Comparison of ENCODE assay signal across 8 cellular contexts in the genomic region with DNA sequence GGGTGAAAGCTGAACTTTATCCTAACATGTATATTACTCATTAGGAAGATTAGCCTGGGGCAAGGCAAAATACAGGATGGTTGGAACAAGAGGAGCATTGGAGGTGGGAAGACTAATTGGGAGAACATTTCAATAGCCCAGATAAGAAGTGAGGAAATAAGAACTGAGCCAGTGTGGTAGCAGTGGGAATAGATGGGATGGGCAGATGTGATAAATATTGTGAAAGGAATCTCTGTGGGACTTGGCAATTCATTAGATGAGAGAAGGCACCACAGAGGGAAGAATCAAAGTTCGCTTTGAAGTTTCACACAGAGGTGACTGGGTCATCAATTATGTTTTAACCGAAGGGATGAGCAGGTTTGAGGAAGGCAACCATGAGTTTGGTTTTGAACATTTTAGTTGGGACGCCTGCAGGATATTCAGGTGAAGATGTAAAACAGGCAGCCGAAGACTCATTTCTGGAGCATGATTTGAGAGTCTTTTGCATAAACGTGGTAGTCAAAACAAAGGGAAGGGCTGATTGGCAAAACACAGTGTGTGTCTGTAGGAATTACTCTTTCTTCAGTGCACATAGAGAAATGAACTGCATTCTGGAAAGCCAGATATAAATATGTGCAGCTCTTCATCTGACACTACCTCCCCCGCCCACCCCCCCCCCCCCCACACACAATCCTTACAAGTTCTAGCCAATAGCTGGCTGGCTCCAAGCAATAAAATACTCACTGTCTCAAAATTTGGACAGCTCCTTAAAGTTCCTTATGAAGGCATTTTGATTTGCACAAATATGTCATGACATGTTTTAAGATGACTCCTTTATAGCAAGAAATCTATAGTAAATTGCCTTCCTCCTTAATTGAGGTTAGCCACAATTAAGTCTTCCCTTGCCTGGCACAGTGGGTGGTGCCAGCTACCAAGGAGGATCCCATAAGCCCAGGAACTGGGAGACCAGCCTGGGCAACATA. TPM values are rescaled to one million over a fixed set of nuclear protein-coding genes. Genes with fewer than 3 reads are reported as not detected.
A peak's percentile ranks its signal among the peaks of the same experiment; 100 is the strongest.
DNase-seq lines count a peak whose midpoint lies in the region; ATAC-seq, FAIRE-seq and TF ChIP-seq lines count a peak whose summit lies in the region.

No MANE protein-coding gene starts in this region.

- H3K36me3 ChIP-seq in PC-9 (ENCODE audit: low read depth) (no peaks in the 10 kb centered on the region), endothelial cell of umbilical vein (ENCODE audit: control insufficient read depth in 2 of 2, extremely low read depth in 1 of 2, insufficient read depth in 2 of 2, low read length in 2 of 2) (no peaks in the 10 kb centered on the region), skeletal muscle tissue (ENCODE audit: control insufficient read depth in 3 of 3, insufficient read depth in 3 of 3, low read length in 3 of 3) (no peaks in the 10 kb centered on the region)

- ATAC-seq in GM18511 (IDR thresholded peaks at IDR 0.05; ENCODE audit: unreplicated experiment) (peak; percentile 23), HG03378 (IDR thresholded peaks at IDR 0.05; ENCODE audit: unreplicated experiment) (no peak), GM21576 (IDR thresholded peaks at IDR 0.05; ENCODE audit: unreplicated experiment) (no peak)

- TF ChIP-seq CTCF in AG09309 (IDR thresholded peaks at IDR 0.05; ENCODE audit: control insufficient read depth, insufficient read depth, low read depth, low read length, missing control alignments) (no peak), PC-9 (conservative IDR thresholded peaks at IDR 0.05) (no peak), endothelial cell of umbilical vein (IDR thresholded peaks at IDR 0.05; ENCODE audit: extremely low read depth in 1 of 2, insufficient read depth in 1 of 2, low read depth in 1 of 2, low read length in 2 of 2) (no peak)

- H3K4me3 ChIP-seq in AG09309 (ENCODE audit: control insufficient read depth, low read depth, low read length) (peak overlapping the region; percentile 74), PC-9 (peak overlapping the region; percentile 93; the same call in 1 of the 2 replicates), endothelial cell of umbilical vein (replicated peaks in 1 of 3; ENCODE audit: insufficient read depth in 1 of 3, low read depth in 1 of 3, low read length in 3 of 3) (peak overlapping the region in 1 of 3 experiments; percentile 54), skeletal muscle tissue (ENCODE audit: low read length in 3 of 3) (peak overlapping the region in 2 of 3 donors; percentile 84 to 92)

- H2AFZ ChIP-seq in PC-9 = no peak overlapping the region
- H2AFZ ChIP-seq in endothelial cell of umbilical vein (ENCODE audit: low read depth, low read length) = no peak overlapping the region

- H3K9me3 ChIP-seq in PC-9 (ENCODE audit: insufficient read depth, low read depth) (no peaks in the 10 kb centered on the region), endothelial cell of umbilical vein (replicated peaks; ENCODE audit: control insufficient read depth, insufficient read depth, low read length) (no peaks in the 10 kb centered on the region), skeletal muscle tissue (ENCODE audit: control insufficient read depth in 3 of 3, low read length in 3 of 3) (no peaks in the 10 kb centered on the region)

- H3K4me2 ChIP-seq in PC-9 (peak overlapping the region; percentile 86), endothelial cell of umbilical vein (ENCODE audit: insufficient read depth, low read length) (peak overlapping the region; percentile 65)

- intact Hi-C loops in PC-9 (cut with micrococcal nuclease; ENCODE audit: unreplicated experiment) (no loop called here), endothelial cell of umbilical vein (cut with micrococcal nuclease) (loop anchor here (5.0 kb wide), 2 partner anchors 200 to 590 kb away; no protein-coding TSS in a partner anchor)

- H3K79me2 ChIP-seq in PC-9 (ENCODE audit: low read depth) (no peaks in the 10 kb centered on the region), endothelial cell of umbilical vein (ENCODE audit: control insufficient read depth, insufficient read depth, low read length) (no peaks in the 10 kb centered on the region)

- H3K9me2 ChIP-seq in PC-9 (ENCODE audit: insufficient read depth) = no peaks in the 10 kb centered on the region

- no peak for FAIRE-seq in endothelial cell of umbilical vein (lab: Jason Lieb, UNC)

- BruUV-seq in PC-9 (replicated peaks; lab: Mats Ljungman, UMichigan) (TSS peak; percentile 39), endothelial cell of umbilical vein (replicated peaks; lab: Mats Ljungman, UMichigan) (TSS peak; percentile 36)

- peaks cover 22% of the 10 kb centered on the region; the same call in 1 of the 2 replicates for H3F3A ChIP-seq in PC-9 (ENCODE audit: insufficient read depth, low read depth)

- H3K27me3 ChIP-seq in PC-9 (ENCODE audit: insufficient read depth, low read depth) (no peaks in the 10 kb centered on the region), endothelial cell of umbilical vein (ENCODE audit: control insufficient read depth in 2 of 2, insufficient read depth in 2 of 2, low read length in 2 of 2) (peaks cover 0 to 4% of the 10 kb centered on the region in 2 experiments), skeletal muscle tissue (ENCODE audit: control insufficient read depth in 3 of 3, insufficient read depth in 3 of 3, low read length in 3 of 3) (no peaks in the 10 kb centered on the region)

- H3K9me1 ChIP-seq in endothelial cell of umbilical vein (replicated peaks; ENCODE audit: control insufficient read depth, extremely low read depth, insufficient read depth, low read length) = no peaks in the 10 kb centered on the region

- peaks cover 6% of the 10 kb centered on the region; the same call in 1 of the 2 replicates for H4K20me1 ChIP-seq in PC-9 (ENCODE audit: insufficient read depth)
- H4K20me1 ChIP-seq in endothelial cell of umbilical vein (replicated peaks; ENCODE audit: control insufficient read depth, extremely low read depth, insufficient read depth, low read length) = no peaks in the 10 kb centered on the region

- no peak overlapping the region for H3K27ac ChIP-seq in PC-9
- no peak overlapping the region for H3K27ac ChIP-seq in endothelial cell of umbilical vein (ENCODE audit: insufficient read depth, low read depth, low read length)
- H3K27ac ChIP-seq in skeletal muscle tissue (ENCODE audit: low read depth, low read length) = peak overlapping the region; percentile 98

- H3K4me1 ChIP-seq in PC-9 (replicated peaks; ENCODE audit: insufficient read depth) = peaks cover 29% of the 10 kb centered on the region
- H3K4me1 ChIP-seq in endothelial cell of umbilical vein (ENCODE audit: control insufficient read depth, extremely low read depth, insufficient read depth, low read length) = peaks cover 15% of the 10 kb centered on the region
- peaks cover 22 to 51% (median 40%) of the 10 kb centered on the region in 3 donors for H3K4me1 ChIP-seq in skeletal muscle tissue (ENCODE audit: control insufficient read depth in 3 of 3, insufficient read depth in 3 of 3, low read length in 3 of 3)

- dilution Hi-C loops in endothelial cell of umbilical vein (cut with MboI; ENCODE audit: extremely low pct_ligation_motif_present, low sequenced_read_pairs) = no loop called here

- no peak for TF ChIP-seq POLR2A in endothelial cell of umbilical vein (IDR thresholded peaks at IDR 0.05; ENCODE audit: low read depth, low read length)

- DNase-seq in AG09309 (ENCODE audit: low read depth) = no peak
- no peak for DNase-seq in PC-9
- DNase-seq in endothelial cell of umbilical vein (ENCODE audit: low read depth, low spot score) = peak; percentile 39
- DNase-seq in SKM-1 treated with dmso at 0.1 percent for 144 hours (lab: John Stamatoyannopoulos, UW; ENCODE audit: unreplicated experiment) = no peak

- H3K9ac ChIP-seq in endothelial cell of umbilical vein (replicated peaks; ENCODE audit: extremely low read depth, insufficient read depth, low read length) (no peak overlapping the region), skeletal muscle tissue (ENCODE audit: low read depth in 1 of 3, low read length in 3 of 3) (peak overlapping the region; percentile 67 to 98 (median 69))

- POLR2A ChIA-PET in PC-9 (lab: Charles Lee; ENCODE audit: unreplicated experiment) = interaction anchor here (0.6 kb wide), 1 partner anchor 291 kb away, joined by 4 read pairs; no protein-coding TSS in a partner anchor
- POLR2A ChIA-PET in endothelial cell of umbilical vein (lab: Charles Lee) = interaction anchor here (0.6 to 1.4 kb wide), 4 partner anchors 12 to 483 kb away, joined by 3 to 7 read pairs (median 4); partner anchors contain the start of genes CEP68 and RAB1A

- CTCF ChIA-PET in PC-9 (lab: Charles Lee) (interaction anchor here (0.6 to 1.0 kb wide), 2 partner anchors 70 to 814 kb away, joined by 3 to 7 read pairs; no protein-coding TSS in a partner anchor), endothelial cell of umbilical vein (lab: Charles Lee) (interaction anchor here (0.6 to 1.9 kb wide), 14 partner anchors 8 to 400 kb away, joined by 3 to 13 read pairs (median 4); partner anchors contain the start of gene CEP68)

TF ChIP-seq in endothelial cell of umbilical vein, 7 proteins besides CTCF, POLR2A, EP300 and RAD21:
- no peak for TF ChIP-seq EZH2 (IDR thresholded peaks at IDR 0.05; ENCODE audit: borderline replicate concordance, low read depth, low read length, severe bottlenecking)
- no peak for TF ChIP-seq JUN (IDR thresholded peaks at IDR 0.05; ENCODE audit: borderline replicate concordance, insufficient read depth, insufficient read length, low read depth)
- TF ChIP-seq, protein P1, sequence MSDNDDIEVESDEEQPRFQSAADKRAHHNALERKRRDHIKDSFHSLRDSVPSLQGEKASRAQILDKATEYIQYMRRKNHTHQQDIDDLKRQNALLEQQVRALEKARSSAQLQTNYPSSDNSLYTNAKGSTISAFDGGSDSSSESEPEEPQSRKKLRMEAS (IDR thresholded peaks at IDR 0.05; ENCODE audit: insufficient read depth, insufficient read length) = no peak
- no peak for TF ChIP-seq MYC (IDR thresholded peaks at IDR 0.05; ENCODE audit: low read depth, low read length)
- TF ChIP-seq GATA2 (IDR thresholded peaks at IDR 0.05; ENCODE audit: insufficient read depth, insufficient read length, low read depth, low read length) = no peak
- no peak for TF ChIP-seq POLR2AphosphoS5 (IDR thresholded peaks at IDR 0.05; ENCODE audit: insufficient read depth, low read depth, low read length)
- TF ChIP-seq FOS (IDR thresholded peaks at IDR 0.05; ENCODE audit: borderline replicate concordance, insufficient read depth, low read length) = no peak

RNA-seq across cellular contexts. Expression of gene SLC1A4, which starts 1.9 kb away (rescaled TPM):
- total RNA-seq in PC-9 (2021) (8.4 and 8.7 TPM in 2 replicates), endothelial cell of umbilical vein (13.5 and 13.9 TPM in 2 replicates), skeletal muscle tissue (10.4 TPM)
- 9.9 and 11.4 TPM in 2 replicates for polyA plus RNA-seq in endothelial cell of umbilical vein
- 8.5 and 9.1 TPM in 2 replicates for polyA plus RNA-seq in endothelial cell of umbilical vein (2011; cell fraction: cytosol; rRNA removed)
- polyA plus RNA-seq in endothelial cell of umbilical vein (2011; cell fraction: nucleus; rRNA removed) = 9.0 and 9.4 TPM in 2 replicates
- polyA plus RNA-seq in endothelial cell of umbilical vein (2012) = 6.7 and 8.4 TPM in 2 replicates
- polyA minus RNA-seq in endothelial cell of umbilical vein = 23.3 and 32.0 TPM in 2 replicates
- polyA minus RNA-seq in endothelial cell of umbilical vein (2011; cell fraction: cytosol; rRNA and poly(A)+ RNA removed) = 9.8 TPM
- polyA minus RNA-seq in endothelial cell of umbilical vein (2011; cell fraction: nucleus; rRNA and poly(A)+ RNA removed) = 13.2 and 15.7 TPM in 2 replicates
